3 cellular contexts compared by ENCODE assay signal in the genomic region with DNA sequence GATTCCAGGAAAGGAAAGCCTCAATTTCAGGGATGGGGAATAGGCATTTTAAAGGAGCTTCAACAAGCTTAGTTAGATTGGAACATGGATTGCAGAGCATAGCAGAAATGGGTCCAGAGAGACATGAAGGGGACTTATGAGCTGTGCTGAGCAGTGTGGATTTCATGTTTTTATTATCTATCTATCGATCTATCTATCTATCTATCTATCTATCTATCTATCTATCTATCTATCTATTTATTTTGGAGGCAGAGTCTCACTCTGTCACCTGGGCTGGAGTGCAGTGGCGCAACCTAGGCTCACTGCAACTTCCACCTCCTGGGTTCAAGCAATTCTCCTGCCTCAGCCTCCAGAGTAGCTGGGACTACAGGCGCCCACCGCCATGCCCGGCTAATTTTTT. TPM values are rescaled to one million over a fixed set of nuclear protein-coding genes. Genes with fewer than 3 reads are reported as not detected.
DNase-seq lines count a peak whose midpoint lies in the region; ATAC-seq, FAIRE-seq and TF ChIP-seq lines count a peak whose summit lies in the region.
"Not testable (repeated sequence)": the region's sequence is repeated elsewhere in the genome, so short reads cannot be mapped to it uniquely, and the experiment has no call there.

No MANE protein-coding gene starts in this region.

- in situ Hi-C loops in K562 (cut with MboI) = not testable (repeated sequence)

- not testable (repeated sequence) for H3K9me1 ChIP-seq in K562 (ENCODE audit: control insufficient read depth, insufficient read depth, low read length)

- WGBS in K562 (ENCODE audit: insufficient coverage, low coverage, missing lambda C conversion rate) = 23% methylated on average over 5 of the region's 5 CpGs

- H2AFZ ChIP-seq in ACC112 (ENCODE audit: low read length, unreplicated experiment); K562 (ENCODE audit: low read depth, low read length): not testable (repeated sequence)

- not testable (repeated sequence) for ATAC-seq in K562

- H3K4me3 ChIP-seq in ACC112 (ENCODE audit: low read depth, low read length); K562: not testable (repeated sequence)

- H3K27me3 Mint-ChIP-seq in nephron (ENCODE audit: low read depth) = not testable (repeated sequence)

- not testable (repeated sequence) for H3K36me3 ChIP-seq in ACC112 (ENCODE audit: insufficient read depth, low read length); K562 (ENCODE audit: control insufficient read depth, insufficient read depth, low read length)

- not testable (repeated sequence) for H3K4me2 ChIP-seq in K562 (ENCODE audit: insufficient read depth, low read length)

- H3K9me3 ChIP-seq in K562 (replicated peaks; ENCODE audit: control insufficient read depth, insufficient read depth, low read depth, low read length) = not testable (repeated sequence)

- H3K79me2 ChIP-seq in ACC112 (ENCODE audit: control insufficient read depth, insufficient read depth, low read length, unreplicated experiment); K562 (ENCODE audit: control insufficient read depth, insufficient read depth, low read length): not testable (repeated sequence)

- CTCF ChIA-PET in K562 (lab: Yijun Ruan, JAX; ENCODE audit: low intra/inter-chr PET ratio) = not testable (repeated sequence)

- FAIRE-seq in K562 (lab: Jason Lieb, UNC) = not testable (repeated sequence)

- not testable (repeated sequence) for H3K9me3 Mint-ChIP-seq in nephron

- H3K4me1 Mint-ChIP-seq in nephron = peaks cover 31% of the 10 kb centered on the region

- H4K20me1 ChIP-seq in K562 (replicated peaks; ENCODE audit: control insufficient read depth, insufficient read depth, low read length) = not testable (repeated sequence)

- not testable (repeated sequence) for H3K9ac ChIP-seq in K562 (ENCODE audit: insufficient read depth in 1 of 2, low read depth in 2 of 2, low read length in 2 of 2)

- not testable (repeated sequence) for TF ChIP-seq RAD21 in K562 (CRISPR knock-in tag; conservative IDR thresholded peaks at IDR 0.05 in 1 of 2, IDR thresholded peaks at IDR 0.05 in 1 of 2)

- not testable (repeated sequence) for BruUV-seq in K562 (replicated peaks; lab: Mats Ljungman, UMichigan)

- TF ChIP-seq CTCF in K562 (IDR thresholded peaks at IDR 0.05 in 2 of 3, conservative IDR thresholded peaks at IDR 0.05 in 1 of 3; ENCODE audit: insufficient read depth in 2 of 3, low read depth in 1 of 3, low read length in 3 of 3); nephron (IDR thresholded peaks at IDR 0.05; ENCODE audit: unreplicated experiment in 3 of 3): not testable (repeated sequence)

- H3K27ac ChIP-seq in ACC112 (ENCODE audit: low read depth, low read length) = peak overlapping the region; percentile 87; the same call in 1 of the 2 replicates
- H3K27ac ChIP-seq in K562 (ENCODE audit: extremely low read depth, low read depth, low read length) = not testable (repeated sequence)

- peaks cover 16% of the 10 kb centered on the region for H3K4me1 ChIP-seq in ACC112 (ENCODE audit: control insufficient read depth, insufficient read depth, low read length, unreplicated experiment)
- not testable (repeated sequence) for H3K4me1 ChIP-seq in K562 (replicated peaks in 1 of 2; ENCODE audit: control insufficient read depth in 2 of 2, insufficient read depth in 2 of 2, low read length in 2 of 2)

- intact Hi-C loops in K562 (cut with micrococcal nuclease) = not testable (repeated sequence)

- peaks cover 16% of the 10 kb centered on the region for H3K36me3 Mint-ChIP-seq in nephron (ENCODE audit: low read depth)

- peak overlapping the region in 2 of 3 experiments; percentile 49 to 67 for H3K27ac Mint-ChIP-seq in nephron

- H3K4me3 Mint-ChIP-seq in nephron = not testable (repeated sequence)

- DNase-seq in K562 (ENCODE audit: extremely low read depth in 1 of 4, low spot score in 3 of 4) = not testable (repeated sequence)

- H3K27me3 ChIP-seq in ACC112 (ENCODE audit: insufficient read depth, low read length); K562 (ENCODE audit: control insufficient read depth in 2 of 2, insufficient read depth in 2 of 2, low read length in 2 of 2): not testable (repeated sequence)

- POLR2A ChIA-PET in K562 (lab: Yijun Ruan, JAX) = interaction anchor here (1.2 kb wide), 1 partner anchor 41 kb away, joined by 4 read pairs; no protein-coding TSS in a partner anchor

- not testable (repeated sequence) for TF ChIP-seq EP300 in K562 (IDR thresholded peaks at IDR 0.05; ENCODE audit: low read length)

- TF ChIP-seq POLR2A in K562 (conservative IDR thresholded peaks at IDR 0.05) = not testable (repeated sequence)

TF ChIP-seq in K562, 482 proteins besides CTCF, POLR2A, EP300 and RAD21:
- peak; percentile 95 for TF ChIP-seq DACH1 (IDR thresholded peaks at IDR 0.05; ENCODE audit: partially characterized antibody)

RNA-seq across cellular contexts. Expression of gene ECHDC1, which starts 41.4 kb away (rescaled TPM):
- 34.7 and 94.5 TPM in 2 replicates for total RNA-seq in K562 (2011; cell fraction: chromatin; rRNA removed; ENCODE audit: low replicate concordance)
- total RNA-seq in K562 (2011; cell fraction: nucleolus; rRNA removed) = 17.8 and 23.6 TPM in 2 replicates
- total RNA-seq in K562 (2011; cell fraction: nucleoplasm; rRNA removed) = 38.3 and 94.7 TPM in 2 replicates
- total RNA-seq in K562 (2014; rRNA removed) = 45.9 and 58.0 TPM in 2 replicates
- total RNA-seq in K562 (2014; rRNA removed; fragmentation: Illumina TruSeq; extraction: Trizol) = 99.3 and 119 TPM in 2 replicates
- total RNA-seq in K562 (2015; rRNA removed; fragmentation: Illumina TruSeq; extraction: Trizol) = 70.4 and 78.6 TPM in 2 replicates
- total RNA-seq in K562 (2021) = 57.5 and 58.4 TPM in 2 replicates
- 48.7 and 73.1 TPM in 2 replicates for polyA plus RNA-seq in K562 (2011; rRNA removed)
- polyA plus RNA-seq in K562 (2011; cell fraction: cytosol; rRNA removed) = 7.9 and 20.1 TPM in 2 replicates
- polyA plus RNA-seq in K562 (2011; cell fraction: nucleus; rRNA removed) = 13.2 and 20.4 TPM in 2 replicates
- polyA plus RNA-seq in K562 (2012) = 46.1 and 76.1 TPM in 2 replicates
- polyA plus RNA-seq in K562 (2014; fragmentation: Illumina TruSeq; extraction: Trizol) = 88.4 and 105 TPM in 2 replicates
- polyA plus RNA-seq in K562 (2014; fragmentation: Nextera tagmentation; extraction: Ambion mirVana) = 100 to 1,000 TPM in 1 of 2 experiments, 10 to 100 TPM in 1; 96.5 to 103 TPM
- 64.6 and 75.5 TPM in 2 replicates for polyA plus RNA-seq in K562 (2014; rRNA removed)
- polyA minus RNA-seq in K562 (2011; rRNA and poly(A)+ RNA removed) = 67.4 and 81.7 TPM in 2 replicates
- 17.4 and 23.8 TPM in 2 replicates for polyA minus RNA-seq in K562 (2011; cell fraction: cytosol; rRNA and poly(A)+ RNA removed)
- 28.5 and 45.2 TPM in 2 replicates for polyA minus RNA-seq in K562 (2011; cell fraction: nucleus; rRNA and poly(A)+ RNA removed)
